In genomic region chr14:102338724-102339123, GRCh38 we compare ENCODE assay signal across 20 cellular contexts. TPM values are rescaled to one million over a fixed set of nuclear protein-coding genes. Genes with fewer than 3 reads are reported as not detected.
DNase-seq lines count a peak whose midpoint lies in the region; ATAC-seq, FAIRE-seq and TF ChIP-seq lines count a peak whose summit lies in the region.
"Had no signal": no experiment of that assay in that cellular context is flagged by ENCODE, and none has a peak within 500 bp of the region (broad histone marks: within the 10 kb centered on the region; RNA-seq: fewer than 3 reads in every experiment).

No MANE protein-coding gene starts in this region.

- in situ Hi-C loops in brain microvascular endothelial cell (cut with HindIII; ENCODE audit: low pct_ligation_motif_present, low sequenced_read_pairs), result no loop called here

- no peaks in the 10 kb centered on the region for H3K4me1 ChIP-seq in iPS-20b (ENCODE audit: insufficient read depth, low read length)

- POLR2A ChIA-PET in RWPE1 (lab: Yijun Ruan, JAX; ENCODE audit: low non-redundant PET), result no interaction called here

- H3K27ac ChIP-seq in RWPE1 (0 out of 2 replicates have a peak overlapping the region, but pooled peaks have one; percentile 1), brain microvascular endothelial cell (no peak overlapping the region), iPS-20b (ENCODE audit: low read length) (peak overlapping the region; percentile 1)
- H3K27ac ChIP-seq: KMS-11 had no signal

- no peaks in the 10 kb centered on the region for H3K27me3 ChIP-seq in brain microvascular endothelial cell (replicated peaks)
- no peaks in the 10 kb centered on the region for H3K27me3 ChIP-seq in iPS-20b (ENCODE audit: insufficient read depth, low read length)

- no peak for FAIRE-seq in frontal cortex (lab: Jason Lieb, UNC)

- no peak overlapping the region for H3K9ac ChIP-seq in iPS-20b (ENCODE audit: low read depth, low read length)
- H3K9ac ChIP-seq: KMS-11 had no signal

- H3K4me3 ChIP-seq in brain microvascular endothelial cell (ENCODE audit: low read depth, low read length), result no peak overlapping the region
- no peak overlapping the region for H3K4me3 ChIP-seq in iPS-20b (ENCODE audit: low read length)

- no peaks in the 10 kb centered on the region for H3K9me3 ChIP-seq in iPS-20b (ENCODE audit: insufficient read depth, low read depth, low read length)

- ATAC-seq in GM18858 (IDR thresholded peaks at IDR 0.05; ENCODE audit: unreplicated experiment), result no peak
- ATAC-seq: HCT116 had no signal

- H3K36me3 ChIP-seq in brain microvascular endothelial cell (replicated peaks) (peaks cover 39% of the 10 kb centered on the region), iPS-20b (ENCODE audit: insufficient read depth, low read depth, low read length) (peaks cover 42% of the 10 kb centered on the region)

- DNase-seq in RWPE1 (ENCODE audit: low spot score), result no peak
- no peak for DNase-seq in brain microvascular endothelial cell
- no peak for DNase-seq in stimulated activated naive CD4-positive, alpha-beta T cell treated with Interleukin-2 at 50 U/mL for 16 hours (lab: John Stamatoyannopoulos, UW)
- DNase-seq in COLO668 (lab: John Stamatoyannopoulos, UW; ENCODE audit: unreplicated experiment), result no peak
- no peak for DNase-seq in frontal cortex (ENCODE audit: low spot score in 2 of 2)
- DNase-seq: CD4-positive, CD25-positive, alpha-beta regulatory T cell; COR-L47; DMS 273 treated with DMSO at 0.1 percent for 48 hours; DMS79 treated with DMSO at 0.1 percent for 48 hours; IMR-90; NCI-H1092 treated with DMSO at 0.1 percent for 48 hours; NCI-H1436 treated with DMSO at 0.1 percent for 48 hours; NCI-H2029; NCI-H2227 treated with DMSO at 0.1 percent for 48 hours; NCI-H510A; NK-92 treated with Interleukin-12 subunit alpha and Interleukin-12 subunit beta, amount 100 ng/mL, for 24 hours had no signal

- CTCF ChIA-PET in RWPE1 (lab: Yijun Ruan, JAX), result no interaction called here

- TF ChIP-seq CTCF in RWPE1 (conservative IDR thresholded peaks at IDR 0.05; ENCODE audit: low read depth) (no peak), brain microvascular endothelial cell (IDR thresholded peaks at IDR 0.05; ENCODE audit: low read depth, low read length, missing control alignments) (peak; percentile 7)

RNA-seq across cellular contexts. Expression of gene ZNF839, which starts 19.2 kb away (rescaled TPM):
- 12.6 TPM for total RNA-seq in frontal cortex

RNA-seq across cellular contexts. Expression of gene CINP, which starts 24.0 kb away (rescaled TPM):
- 24.9 TPM for total RNA-seq in frontal cortex

RNA-seq across cellular contexts. Expression of gene TECPR2, which starts 24.0 kb away (rescaled TPM):
- 8.6 TPM for total RNA-seq in frontal cortex

RNA-seq across cellular contexts. Expression of gene MOK, which starts 33.8 kb away (rescaled TPM):
- 26.5 TPM for total RNA-seq in frontal cortex
